ENCODE assay signal across 23 cellular contexts in genomic region chr11:115430345-115430744, GRCh38.
"Had no signal": no experiment of that assay in that cellular context is flagged by ENCODE, and none has a peak within 500 bp of the region (broad histone marks: within the 10 kb centered on the region; RNA-seq: fewer than 3 reads in every experiment).

No MANE protein-coding gene starts in this region.

- H3K9me3 Mint-ChIP-seq: mesothelial cell of epicardium; natural killer cell treated with Interleukin-12 subunit alpha and Interleukin-12 subunit beta and Interleukin-15 and Interleukin-18, amount 100 ng/mL, for 72 hours; neural progenitor cell; stimulated activated effector memory CD8-positive, alpha-beta T cell treated with anti-CD3 and anti-CD28 coated beads, Interleukin-12 subunit alpha, Interleukin-12 subunit beta, amount 100 ng/mL, for 72 hours had no signal

- H3K36me3 Mint-ChIP-seq: immature natural killer cell; mesothelial cell of epicardium; naive B cell; natural killer cell treated with Interleukin-12 subunit alpha and Interleukin-12 subunit beta and Interleukin-15 and Interleukin-18, amount 100 ng/mL, for 72 hours; stimulated activated effector memory CD8-positive, alpha-beta T cell treated with anti-CD3 and anti-CD28 coated beads, Interleukin-12 subunit alpha, Interleukin-12 subunit beta, amount 100 ng/mL, for 72 hours had no signal

- DNase-seq: dorsolateral prefrontal cortex; effector CD4-positive, alpha-beta T cell; hypothalamus; immature natural killer cell; islet precursor cell; left lung; mesenchymal stem cell; mucosa of descending colon; naive B cell; sigmoid colon; stimulated activated CD4-positive, alpha-beta T cell treated with anti-CD3 and anti-CD28 coated beads, Interleukin-2, amount 100 ng/mL, for 24 hours; stimulated activated CD4-positive, alpha-beta T cell treated with anti-CD3 and anti-CD28 coated beads, Interleukin-4, amount 100 ng/mL, for 24 hours; stimulated activated naive CD4-positive, alpha-beta T cell treated with Interleukin-2 at 50 U/mL for 16 hours; stomach; thyroid gland; trophoblast cell had no signal

- H3K4me3 ChIP-seq: dorsolateral prefrontal cortex, left lung, mucosa of descending colon, neural progenitor cell, prostate gland, right atrium auricular region, sigmoid colon, stomach, thyroid gland, vagina had no signal

- H3K4me1 Mint-ChIP-seq: immature natural killer cell; naive B cell; stimulated activated effector memory CD8-positive, alpha-beta T cell treated with anti-CD3 and anti-CD28 coated beads, Interleukin-12 subunit alpha, Interleukin-12 subunit beta, amount 100 ng/mL, for 72 hours had no signal

- H3K27ac Mint-ChIP-seq: immature natural killer cell; mesothelial cell of epicardium; naive B cell; natural killer cell treated with Interleukin-12 subunit alpha and Interleukin-12 subunit beta and Interleukin-15 and Interleukin-18, amount 100 ng/mL, for 72 hours; neural progenitor cell; stimulated activated effector memory CD8-positive, alpha-beta T cell treated with anti-CD3 and anti-CD28 coated beads, Interleukin-12 subunit alpha, Interleukin-12 subunit beta, amount 100 ng/mL, for 72 hours had no signal

- H3K27me3 Mint-ChIP-seq: naive B cell; natural killer cell treated with Interleukin-12 subunit alpha and Interleukin-12 subunit beta and Interleukin-15 and Interleukin-18, amount 100 ng/mL, for 72 hours had no signal

- H3K27ac ChIP-seq: dorsolateral prefrontal cortex, left lung, neural progenitor cell, prostate gland, right atrium auricular region, sigmoid colon, stomach, thyroid gland, vagina had no signal

- H3K4me3 Mint-ChIP-seq: immature natural killer cell; mesothelial cell of epicardium; naive B cell; natural killer cell treated with Interleukin-12 subunit alpha and Interleukin-12 subunit beta and Interleukin-15 and Interleukin-18, amount 100 ng/mL, for 72 hours; neural progenitor cell; stimulated activated effector memory CD8-positive, alpha-beta T cell treated with anti-CD3 and anti-CD28 coated beads, Interleukin-12 subunit alpha, Interleukin-12 subunit beta, amount 100 ng/mL, for 72 hours had no signal
